8 cellular contexts compared by ENCODE assay signal in the genomic region with DNA sequence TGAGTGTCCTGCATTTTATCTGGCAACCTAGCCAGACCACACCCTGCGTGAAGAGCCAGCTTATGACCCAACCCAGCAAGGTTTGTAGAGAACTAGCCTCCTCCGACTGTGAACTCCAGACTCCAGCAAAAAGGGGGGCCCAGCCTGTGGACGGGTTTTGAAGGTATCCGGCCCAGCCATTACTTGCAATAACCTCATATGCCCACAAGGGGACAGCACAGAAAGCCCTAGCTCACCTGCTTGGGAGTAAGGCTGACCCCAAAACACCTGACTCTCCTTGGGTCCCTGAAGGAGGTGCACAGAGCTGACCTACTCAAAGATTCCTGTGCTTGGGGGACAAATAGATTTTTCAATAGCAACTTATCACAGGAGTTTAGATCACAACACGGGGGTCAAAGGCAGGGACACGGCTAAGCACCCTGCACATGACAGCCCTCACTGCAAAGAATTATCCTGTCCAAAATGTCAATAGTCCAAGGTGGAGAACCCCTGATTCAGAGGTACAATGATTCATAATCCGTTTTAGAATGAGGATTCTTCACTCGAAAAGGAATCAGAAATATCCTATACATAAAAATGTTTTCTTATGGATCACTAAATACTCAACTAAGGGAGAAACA. TPM values are rescaled to one million over a fixed set of nuclear protein-coding genes. Genes with fewer than 3 reads are reported as not detected.
DNase-seq lines count a peak whose midpoint lies in the region; ATAC-seq and TF ChIP-seq lines count a peak whose summit lies in the region.

No MANE protein-coding gene starts in this region.

- no peak overlapping the region for H2AFZ ChIP-seq in Loucy (ENCODE audit: low read length)

- DNase-seq in GM10266 (ENCODE audit: extremely low spot score) (peak; percentile 74), activated T-cell treated with anti-CD3 and anti-CD28 coated beads for 4 hours (peak; percentile 16), foreskin keratinocyte (no peak), NCI-H510A (lab: John Stamatoyannopoulos, UW) (no peak)
- peak; percentile 60 for DNase-seq in stimulated activated CD4-positive, alpha-beta T cell treated with anti-CD3 and anti-CD28 coated beads, Interleukin-15, amount 100 ng/mL, for 24 hours

- H3K4me2 ChIP-seq in Loucy (ENCODE audit: low read depth, low read length, poor library complexity, severe bottlenecking), result no peak overlapping the region

- no peak overlapping the region for H3K9ac ChIP-seq in Loucy (ENCODE audit: low read depth, low read length, poor library complexity, severe bottlenecking)

- no peaks in the 10 kb centered on the region for H4K20me1 ChIP-seq in Loucy (ENCODE audit: insufficient read depth, low read length, poor library complexity, severe bottlenecking)

- no peak overlapping the region for H3K27ac ChIP-seq in foreskin keratinocyte

- H3K36me3 ChIP-seq in Loucy (ENCODE audit: insufficient read depth, low read length), result no peaks in the 10 kb centered on the region

- H3F3A ChIP-seq in Loucy (ENCODE audit: low read depth), result no peaks in the 10 kb centered on the region

- ATAC-seq in GM21723 (IDR thresholded peaks at IDR 0.05; ENCODE audit: unreplicated experiment) (peak; percentile 63), foreskin keratinocyte (peak; percentile 49), HG03469 (IDR thresholded peaks at IDR 0.05; ENCODE audit: unreplicated experiment) (no peak)

- H3K4me3 ChIP-seq in Loucy (ENCODE audit: low read length, poor library complexity, severe bottlenecking), result no peak overlapping the region

- H3K9me2 ChIP-seq in Loucy (replicated peaks; ENCODE audit: low read depth, low read length), result no peaks in the 10 kb centered on the region

- H3K9me3 ChIP-seq in Loucy (ENCODE audit: insufficient read depth, low read depth, low read length), result no peaks in the 10 kb centered on the region

- H3K79me2 ChIP-seq in Loucy (ENCODE audit: insufficient read depth, low read length), result no peaks in the 10 kb centered on the region

- no peaks in the 10 kb centered on the region for H3K4me1 ChIP-seq in Loucy (ENCODE audit: insufficient read depth, low read length, poor library complexity, severe bottlenecking)
- H3K4me1 ChIP-seq in foreskin keratinocyte, result no peaks in the 10 kb centered on the region

- TF ChIP-seq CTCF in GM10266 (IDR thresholded peaks at IDR 0.05; ENCODE audit: control insufficient read depth, insufficient read depth, low read depth, missing control alignments) (peak; percentile 77), Loucy (conservative IDR thresholded peaks at IDR 0.05; ENCODE audit: low read length) (peak; percentile 99), foreskin keratinocyte (conservative IDR thresholded peaks at IDR 0.05) (peak; percentile 69)

- H3K27me3 ChIP-seq in Loucy (ENCODE audit: insufficient read depth, low read length, poor library complexity, severe bottlenecking), result no peaks in the 10 kb centered on the region
- no peaks in the 10 kb centered on the region for H3K27me3 ChIP-seq in foreskin keratinocyte

RNA-seq across cellular contexts. Expression of a gene that starts 4.5 kb away (rescaled TPM):
- 0.07 and 0.24 TPM in 2 replicates for total RNA-seq in foreskin keratinocyte
- polyA plus RNA-seq in foreskin keratinocyte, result 0.09 and 0.17 TPM in 2 replicates

RNA-seq across cellular contexts. Expression of a gene that starts 26.1 kb away (rescaled TPM):
- 0.78 and 1.6 TPM in 2 replicates for total RNA-seq in foreskin keratinocyte
- 0.87 and 1.5 TPM in 2 replicates for polyA plus RNA-seq in foreskin keratinocyte

RNA-seq across cellular contexts. Expression of a gene that starts 52.5 kb away (rescaled TPM):
- total RNA-seq in foreskin keratinocyte, result not detected in 2 replicates
- not detected in 2 replicates for polyA plus RNA-seq in foreskin keratinocyte

RNA-seq across cellular contexts. Expression of a gene that starts 58.3 kb away (rescaled TPM):
- total RNA-seq in foreskin keratinocyte, result not detected in 2 replicates
- not detected in 2 replicates for polyA plus RNA-seq in foreskin keratinocyte

Comparison
In these comparisons a context has a peak if more than half of its experiments do, and no peak if none do; other contexts are left out.
1. DNase-seq: peak in GM10266 (single experiment), activated T-cell treated with anti-CD3 and anti-CD28 coated beads for 4 hours (single experiment) and stimulated activated CD4-positive, alpha-beta T cell treated with anti-CD3 and anti-CD28 coated beads, Interleukin-15, amount 100 ng/mL, for 24 hours (single experiment); none in foreskin keratinocyte (0 of 2) and NCI-H510A (single experiment).
2. Peak in every context shown above with its lines, with median percentiles within 50 percentile points of each other: CTCF ChIP-seq.